In genomic region chr3:123562547-123562946, GRCh38 we compare ENCODE assay signal across 23 cellular contexts. TPM values are rescaled to one million over a fixed set of nuclear protein-coding genes. Genes with fewer than 3 reads are reported as not detected.
DNase-seq lines count a peak whose midpoint lies in the region; ATAC-seq, FAIRE-seq and TF ChIP-seq lines count a peak whose summit lies in the region.
"Had no signal": no experiment of that assay in that cellular context is flagged by ENCODE, and none has a peak within 500 bp of the region (broad histone marks: within the 10 kb centered on the region; RNA-seq: fewer than 3 reads in every experiment).

No MANE protein-coding gene starts in this region.

- DNase-seq in activated CD4-positive, alpha-beta T cell treated with anti-CD3 and anti-CD28 coated beads for 36 hours: no peak
- DNase-seq in activated CD4-positive, alpha-beta T cell treated with anti-CD3 and anti-CD28 coated beads for 48 hours: no peak
- DNase-seq in ELR (ENCODE audit: low read depth): peak; percentile 33
- peak; percentile 44 for DNase-seq in bronchial epithelial cell (ENCODE audit: low read depth)
- no peak for DNase-seq in memory B cell (ENCODE audit: low spot score in 2 of 2)
- no peak for DNase-seq in spleen
- no peak for DNase-seq in pancreas
- DNase-seq in coronary artery (ENCODE audit: low spot score): no peak
- DNase-seq: AML-193; Caco-2; CD4-positive, alpha-beta T cell; GDM1; HCEC 1CT had no signal

- intact Hi-C loops in activated CD4-positive, alpha-beta T cell treated with anti-CD3 and anti-CD28 coated beads for 36 hours (cut with DNase I, micrococcal nuclease): no loop called here
- intact Hi-C loops in spleen (cut with DNase I; ENCODE audit: low total_unique reads): no loop called here
- intact Hi-C loops in pancreas (cut with DNase I): loop anchor here in 1 of 3 donors (10.0 kb wide), 1 partner anchor 238 kb away; no protein-coding TSS in a partner anchor

- POLR2A ChIA-PET in activated CD4-positive, alpha-beta T cell treated with anti-CD3 and anti-CD28 coated beads for 36 hours (lab: Charles Lee): no interaction called here

- H3K9me3 ChIP-seq in spleen (no peaks in the 10 kb centered on the region), pancreas (no peaks in the 10 kb centered on the region)
- H3K9me3 ChIP-seq: A549, Caco-2 had no signal

- peaks cover 18% of the 10 kb centered on the region for H3K4me1 Mint-ChIP-seq in activated CD4-positive, alpha-beta T cell treated with anti-CD3 and anti-CD28 coated beads for 36 hours
- peaks cover 7% of the 10 kb centered on the region for H3K4me1 Mint-ChIP-seq in memory B cell

- peak; percentile 41 for ATAC-seq in activated CD4-positive, alpha-beta T cell treated with anti-CD3 and anti-CD28 coated beads for 36 hours
- no peak for ATAC-seq in memory B cell (ENCODE audit: low read depth)
- ATAC-seq in pancreas: no peak
- ATAC-seq: A549, GM23338 had no signal

- H3K4me3 ChIP-seq in bronchial epithelial cell (ENCODE audit: low read depth, low read length) (no peak overlapping the region), spleen (no peak overlapping the region), pancreas (no peak overlapping the region), coronary artery (no peak overlapping the region)
- H3K4me3 ChIP-seq: A549, GM23338 had no signal

- CTCF ChIA-PET in activated CD4-positive, alpha-beta T cell treated with anti-CD3 and anti-CD28 coated beads for 36 hours (lab: Charles Lee): interaction anchor here (0.8 to 2.7 kb wide), 7 partner anchors 9 to 144 kb away, joined by 3 to 11 read pairs (median 3); partner anchors contain the start of gene ADCY5

- no peak overlapping the region for H3K27ac Mint-ChIP-seq in activated CD4-positive, alpha-beta T cell treated with anti-CD3 and anti-CD28 coated beads for 36 hours
- H3K27ac Mint-ChIP-seq in memory B cell: peak overlapping the region; percentile 21
- H3K27ac Mint-ChIP-seq: CD4-positive, alpha-beta T cell; GM23338 had no signal

- no peaks in the 10 kb centered on the region for H3K36me3 Mint-ChIP-seq in activated CD4-positive, alpha-beta T cell treated with anti-CD3 and anti-CD28 coated beads for 36 hours (ENCODE audit: low read depth)
- peaks cover 12% of the 10 kb centered on the region for H3K36me3 Mint-ChIP-seq in memory B cell

- FAIRE-seq in bronchial epithelial cell (lab: Jason Lieb, UNC) (no peak), pancreas (lab: Jason Lieb, UNC) (no peak)
- FAIRE-seq: A549, D721Med, GM12892, GM18507, H54, HTR-8/SVneo had no signal

- H3K4me1 ChIP-seq in spleen (peaks cover 0 to 6% (median 2%) of the 10 kb centered on the region in 6 donors), pancreas (no peaks in the 10 kb centered on the region)
- H3K4me1 ChIP-seq: A549, Caco-2 had no signal

- H3K27ac ChIP-seq in spleen (no peak overlapping the region), pancreas (no peak overlapping the region), coronary artery (no peak overlapping the region)
- H3K27ac ChIP-seq: 22Rv1, A549, C4-2B, HL-60 had no signal

- H3K9me3 Mint-ChIP-seq in activated CD4-positive, alpha-beta T cell treated with anti-CD3 and anti-CD28 coated beads for 36 hours (ENCODE audit: low read depth): no peaks in the 10 kb centered on the region
- no peaks in the 10 kb centered on the region for H3K9me3 Mint-ChIP-seq in memory B cell
- H3K9me3 Mint-ChIP-seq: CD4-positive, alpha-beta T cell; GM23338 had no signal

- WGBS in spleen, 5 donors: 76 to 96% (median 93%) methylated on average over 1 of the region's 1 CpG
- WGBS in pancreas, 2 donors: 95 to 98% methylated on average over 1 of the region's 1 CpG

- H3K4me3 Mint-ChIP-seq in activated CD4-positive, alpha-beta T cell treated with anti-CD3 and anti-CD28 coated beads for 36 hours: no peak overlapping the region
- no peak overlapping the region for H3K4me3 Mint-ChIP-seq in memory B cell
- H3K4me3 Mint-ChIP-seq: CD4-positive, alpha-beta T cell; GM23338 had no signal

- H3K36me3 ChIP-seq in bronchial epithelial cell (ENCODE audit: control insufficient read depth, insufficient read depth, low read length) (peaks cover 7% of the 10 kb centered on the region), spleen (peaks cover 0 to 33% (median 4%) of the 10 kb centered on the region in 6 donors), pancreas (no peaks in the 10 kb centered on the region)

- H3K27me3 ChIP-seq in bronchial epithelial cell (ENCODE audit: control insufficient read depth, insufficient read depth, low read length) (no peaks in the 10 kb centered on the region), spleen (replicated peaks in 1 of 7) (no peaks in the 10 kb centered on the region), pancreas (no peaks in the 10 kb centered on the region)

- TF ChIP-seq CTCF in bronchial epithelial cell (IDR thresholded peaks at IDR 0.05; ENCODE audit: insufficient read depth, low read length, severe bottlenecking) (no peak), spleen (IDR thresholded peaks at IDR 0.05 in 8 of 11, conservative IDR thresholded peaks at IDR 0.05 in 3 of 11) (no peak), pancreas (IDR thresholded peaks at IDR 0.05) (no peak), coronary artery (IDR thresholded peaks at IDR 0.05) (no peak)

- no peaks in the 10 kb centered on the region for H3K27me3 Mint-ChIP-seq in activated CD4-positive, alpha-beta T cell treated with anti-CD3 and anti-CD28 coated beads for 36 hours
- no peaks in the 10 kb centered on the region for H3K27me3 Mint-ChIP-seq in memory B cell
- H3K27me3 Mint-ChIP-seq: CD4-positive, alpha-beta T cell had no signal

- TF ChIP-seq POLR2A in spleen (IDR thresholded peaks at IDR 0.05): no peak

RNA-seq across cellular contexts. Expression of gene HACD2, which starts 22.3 kb away (rescaled TPM):
- total RNA-seq in activated CD4-positive, alpha-beta T cell treated with anti-CD3 and anti-CD28 coated beads for 36 hours: 10 to 100 TPM; 22.1 to 27.7 TPM
- total RNA-seq in bronchial epithelial cell: 46.6 and 68.1 TPM in 2 replicates
- 10 to 100 TPM; 16.6 to 26.6 (median 21.4) TPM for total RNA-seq in spleen
- 10 to 100 TPM in 1 of 3 donors, 1 to 10 TPM in 2; 6.0 to 10.4 (median 9.6) TPM for polyA plus RNA-seq in spleen
- total RNA-seq in pancreas: 10 to 100 TPM in 5 of 6 donors, 1 to 10 TPM in 1; 9.0 to 22.2 (median 13.7) TPM
- 1 to 10 TPM; 4.4 to 9.5 TPM for polyA plus RNA-seq in pancreas

Comparison
In these comparisons a context has a peak if more than half of its experiments do, and no peak if none do; other contexts are left out.
1. DNase-seq: peak in ELR (single experiment) and bronchial epithelial cell (single experiment); none in activated CD4-positive, alpha-beta T cell treated with anti-CD3 and anti-CD28 coated beads for 36 hours (single experiment), activated CD4-positive, alpha-beta T cell treated with anti-CD3 and anti-CD28 coated beads for 48 hours (single experiment), memory B cell (0 of 2), spleen (single experiment), pancreas (0 of 6) and coronary artery (single experiment).